In genomic region chr22:41091139-41092022, GRCh38 we compare ENCODE assay signal across 8 cellular contexts. TPM values are rescaled to one million over a fixed set of nuclear protein-coding genes. Genes with fewer than 3 reads are reported as not detected.
A peak's percentile ranks its signal among the peaks of the same experiment; 100 is the strongest.
DNase-seq lines count a peak whose midpoint lies in the region; ATAC-seq, FAIRE-seq and TF ChIP-seq lines count a peak whose summit lies in the region.

No MANE protein-coding gene starts in this region.

- TF ChIP-seq POLR2A in GM12891 (IDR thresholded peaks at IDR 0.05; ENCODE audit: low read depth, low read length) (peak; percentile 84), adrenal gland (IDR thresholded peaks at IDR 0.05) (peak; percentile 70 to 93), transverse colon (IDR thresholded peaks at IDR 0.05) (peak; percentile 89)

- H3K18ac ChIP-seq in trophoblast cell (ENCODE audit: low read length) = peak overlapping the region; percentile 100

- peak overlapping the region; percentile 99 for H3K4me2 ChIP-seq in trophoblast cell (ENCODE audit: low read length)

- H3K27me3 ChIP-seq in adrenal gland (no peaks in the 10 kb centered on the region), trophoblast cell (ENCODE audit: insufficient read depth, low read length) (no peaks in the 10 kb centered on the region), transverse colon (no peaks in the 10 kb centered on the region)

- H3K4ac ChIP-seq in trophoblast cell (ENCODE audit: low read depth, low read length) = peak overlapping the region; percentile 100

- peak overlapping the region; percentile 100 for H4K8ac ChIP-seq in trophoblast cell (ENCODE audit: low read depth, low read length)

- H4K91ac ChIP-seq in trophoblast cell (ENCODE audit: low read depth, low read length) = peak overlapping the region; percentile 100

- peak; percentile 94 for DNase-seq in GM12891 (ENCODE audit: insufficient read length, low spot score)
- DNase-seq in NCI-H1436 treated with DMSO at 0.1 percent for 48 hours (lab: John Stamatoyannopoulos, UW) = peak; percentile 77
- peak; percentile 99 for DNase-seq in T follicular helper cell (ENCODE audit: low read depth)
- peak; percentile 99 to 100 (median 99) for DNase-seq in adrenal gland
- DNase-seq in cardiac septum (ENCODE audit: low spot score) = peak; percentile 100
- DNase-seq in trophoblast cell = peak; percentile 98 to 99
- peak; percentile 100 for DNase-seq in transverse colon

- H3K27ac ChIP-seq in adrenal gland = peak overlapping the region; percentile 98 to 100 (median 100)
- H3K27ac ChIP-seq in trophoblast cell (ENCODE audit: low read depth, low read length) = peak overlapping the region; percentile 100
- H3K27ac ChIP-seq in transverse colon = peak overlapping the region; percentile 98 to 100 (median 100)

- peaks cover 11 to 34% of the 10 kb centered on the region in 2 donors for H3K4me1 ChIP-seq in adrenal gland (replicated peaks in 1 of 2)
- peaks cover 0 to 2% of the 10 kb centered on the region in 2 experiments for H3K4me1 ChIP-seq in trophoblast cell (ENCODE audit: control insufficient read depth in 1 of 2, insufficient read depth in 2 of 2, low read length in 2 of 2)
- peaks cover 5 to 35% (median 16%) of the 10 kb centered on the region in 4 donors for H3K4me1 ChIP-seq in transverse colon

- peak; percentile 67 for ATAC-seq in HG02840 (IDR thresholded peaks at IDR 0.05; ENCODE audit: low FRiP score, unreplicated experiment)

- H3K79me1 ChIP-seq in trophoblast cell (ENCODE audit: low read length) = peaks cover 15% of the 10 kb centered on the region

- peak overlapping the region; percentile 49 to 99 (median 96) for H3K4me3 ChIP-seq in adrenal gland
- H3K4me3 ChIP-seq in trophoblast cell (ENCODE audit: low read depth, low read length) = peak overlapping the region; percentile 95
- H3K4me3 ChIP-seq in transverse colon = peak overlapping the region; percentile 78 to 100 (median 90)

- peak overlapping the region; percentile 99 for H2AFZ ChIP-seq in trophoblast cell (ENCODE audit: insufficient read depth, low read length, poor library complexity)

- peak overlapping the region; percentile 100 for H2AK5ac ChIP-seq in trophoblast cell (ENCODE audit: low read length)

- H3K9me3 ChIP-seq in adrenal gland (replicated peaks in 1 of 3) (no peaks in the 10 kb centered on the region), trophoblast cell (ENCODE audit: insufficient read depth, low read depth, low read length) (no peaks in the 10 kb centered on the region), transverse colon (no peaks in the 10 kb centered on the region)

- 0 to 1% (median 0%) methylated on average over 9 to 65 of the region's 66 CpGs for WGBS in adrenal gland, 4 donors
- no CpG with 5 or more reads among the region's 66 CpGs for WGBS in trophoblast cell (ENCODE audit: extremely low coverage, insufficient coverage, insufficient read length)
- WGBS in transverse colon (ENCODE audit: low coverage in 1 of 2), 2 donors = 1% methylated on average over 60 of the region's 66 CpGs; no CpG with 5 or more reads in 1 of the 2 donors

- no peaks in the 10 kb centered on the region for H3K36me3 ChIP-seq in adrenal gland (replicated peaks in 1 of 2)
- no peaks in the 10 kb centered on the region for H3K36me3 ChIP-seq in trophoblast cell (ENCODE audit: control insufficient read depth in 1 of 2, insufficient read depth in 2 of 2, low read length in 2 of 2)
- H3K36me3 ChIP-seq in transverse colon = no peaks in the 10 kb centered on the region

- TF ChIP-seq CTCF in adrenal gland (IDR thresholded peaks at IDR 0.05) (no peak), transverse colon (IDR thresholded peaks at IDR 0.05) (no peak)

- no peak overlapping the region for H3K23ac ChIP-seq in trophoblast cell (ENCODE audit: low read length)

- in situ Hi-C loops in transverse colon (cut with MboI; ENCODE audit: low pct_ligation_motif_present in 1 of 4, low pct_unique_long_range_greater_than_20kb in 1 of 4, low sequenced_read_pairs in 3 of 4) = loop anchor here in 1 of 4 donors (10.0 kb wide), 1 partner anchor 137 kb away; the partner anchor contains the start of gene RBX1

- peak; percentile 91 for FAIRE-seq in GM12891 (lab: Jason Lieb, UNC)

- H3K9ac ChIP-seq in trophoblast cell (ENCODE audit: low read length) = peak overlapping the region; percentile 99

- peak overlapping the region; percentile 77 for H2BK12ac ChIP-seq in trophoblast cell (ENCODE audit: low read length)

- peaks cover 20% of the 10 kb centered on the region for H3K79me2 ChIP-seq in trophoblast cell (ENCODE audit: control insufficient read depth, insufficient read depth, low read length, poor library complexity)

- H2BK120ac ChIP-seq in trophoblast cell (ENCODE audit: insufficient read depth, low read length, poor library complexity) = peak overlapping the region; percentile 100

- intact Hi-C loops in adrenal gland (cut with DNase I) (loop anchor here (2.0 to 10.0 kb wide), 3 partner anchors 69 to 139 kb away; partner anchors contain the start of gene RBX1 (in 1 of the 2)), cardiac septum (cut with DNase I) (loop anchor here (1.0 to 5.0 kb wide), 5 partner anchors 69 to 356 kb away; partner anchors contain the start of genes RANGAP1, RBX1, TOB2 and ZC3H7B), transverse colon (cut with DNase I; ENCODE audit: low total_unique reads) (loop anchor here (1.0 kb wide), 2 partner anchors 68 to 140 kb away; partner anchors contain the start of gene RBX1)

- TF ChIP-seq EP300 in transverse colon (IDR thresholded peaks at IDR 0.05; ENCODE audit: low read depth) = no peak

- H3K14ac ChIP-seq in trophoblast cell (ENCODE audit: low read length) = peak overlapping the region; percentile 100

- peak overlapping the region; percentile 100 for H2BK5ac ChIP-seq in trophoblast cell (ENCODE audit: low read depth, low read length, poor library complexity)

- peak overlapping the region; percentile 100 for H4K12ac ChIP-seq in trophoblast cell (ENCODE audit: low read depth, low read length)

TF ChIP-seq in GM12891, 5 proteins besides CTCF, POLR2A, EP300 and RAD21:
- TF ChIP-seq PAX5 (IDR thresholded peaks at IDR 0.05; ENCODE audit: insufficient read depth, low read length, severe bottlenecking) = no peak
- peak; percentile 81 for TF ChIP-seq SPI1 (IDR thresholded peaks at IDR 0.05; ENCODE audit: low read depth, low read length)
- TF ChIP-seq POU2F2 (IDR thresholded peaks at IDR 0.05; ENCODE audit: low read depth, low read length) = peak; percentile 80
- peak; percentile 86 for TF ChIP-seq POLR2AphosphoS5 (IDR thresholded peaks at IDR 0.05; ENCODE audit: low read depth, low read length)
- TF ChIP-seq TAF1 (IDR thresholded peaks at IDR 0.05; ENCODE audit: low read depth, low read length) = peak; percentile 89

RNA-seq across cellular contexts. Expression of gene EP300, which starts 1.0 kb away (rescaled TPM):
- polyA plus RNA-seq in GM12891 (2012; ENCODE audit: low read depth, missing spikeins) = 15.4 TPM
- total RNA-seq in adrenal gland (100 to 1,000 TPM in 1 of 8 donors, 10 to 100 TPM in 7; 49.5 to 161 (median 68.7) TPM), cardiac septum (35.4 TPM), transverse colon (100 to 1,000 TPM in 1 of 4 donors, 10 to 100 TPM in 3; 80.6 to 119 (median 91.6) TPM)
- 10 to 100 TPM in 2 of 3 donors, 1 to 10 TPM in 1; 7.0 to 28.4 (median 19.7) TPM for polyA plus RNA-seq in adrenal gland
- polyA plus RNA-seq in trophoblast cell (2013) = 48.1 and 49.7 TPM in 2 replicates

Comparison
In these comparisons a context has a peak if more than half of its experiments do, and no peak if none do; other contexts are left out.
1. Peak in every context shown above with its lines: DNase-seq, ATAC-seq, H3K4me3 ChIP-seq and H3K27ac ChIP-seq.